ENCODE assay signal across 8 cellular contexts in the genomic region with DNA sequence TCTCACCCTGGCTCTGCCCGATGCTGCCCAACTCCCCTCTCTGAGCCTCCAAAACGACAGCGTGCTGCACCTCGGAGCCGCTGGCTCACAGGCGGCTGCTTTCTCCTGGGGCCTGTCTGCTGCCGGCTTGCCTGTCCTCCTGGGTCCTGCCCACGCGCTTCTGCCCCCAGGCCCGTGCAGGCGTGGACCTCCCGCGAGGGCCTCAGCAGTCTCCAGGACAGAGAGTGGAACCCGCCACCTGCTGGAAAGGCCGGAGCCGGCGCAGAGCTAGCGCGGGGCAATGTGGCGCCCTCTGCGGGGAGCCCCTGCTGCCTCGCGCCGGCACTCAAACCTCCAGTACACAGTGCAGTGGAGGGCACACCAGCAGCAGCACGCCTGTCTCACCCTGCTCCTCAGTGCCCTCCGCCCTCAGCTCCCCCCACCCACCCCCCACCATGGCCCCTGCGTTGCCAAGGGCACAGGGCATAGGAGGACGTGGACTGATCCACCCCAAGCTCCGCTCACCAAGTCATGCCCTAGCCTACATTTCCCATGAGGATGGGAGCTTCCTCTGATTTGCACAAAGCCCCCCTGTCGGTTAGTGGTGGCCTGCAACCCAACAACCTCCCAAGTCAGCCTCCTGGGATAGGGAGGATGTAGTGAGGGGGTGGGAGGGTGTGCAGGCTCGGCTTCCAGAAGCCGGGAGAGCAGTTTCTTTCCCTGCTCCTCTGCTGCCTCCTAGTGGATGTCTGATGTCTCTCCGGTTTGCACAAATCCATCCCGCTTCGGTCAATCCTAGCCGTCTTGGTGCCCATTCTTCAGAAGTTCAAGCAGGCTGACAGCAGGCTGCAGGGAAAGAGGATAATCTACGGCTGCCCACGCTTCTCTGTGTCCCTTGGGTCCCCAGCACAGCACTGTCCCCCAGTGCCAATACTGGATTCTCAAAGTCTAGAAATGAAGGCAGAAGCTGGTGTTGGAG. TPM values are rescaled to one million over a fixed set of nuclear protein-coding genes. Genes with fewer than 3 reads are reported as not detected.
DNase-seq lines count a peak whose midpoint lies in the region; ATAC-seq and TF ChIP-seq lines count a peak whose summit lies in the region.

No MANE protein-coding gene starts in this region.

- H2AK5ac ChIP-seq in trophoblast cell (ENCODE audit: low read length) = no peak overlapping the region

- H3K4me2 ChIP-seq in SU-DHL-6 (ENCODE audit: low read depth, low read length, poor library complexity, severe bottlenecking) = peak overlapping the region; percentile 38
- H3K4me2 ChIP-seq in trophoblast cell (ENCODE audit: low read length) = peak overlapping the region; percentile 42

- H3K4me1 ChIP-seq in ACC112 (ENCODE audit: control insufficient read depth, insufficient read depth, low read length, unreplicated experiment) (peaks cover 14% of the 10 kb centered on the region), trophoblast cell (ENCODE audit: control insufficient read depth in 1 of 2, insufficient read depth in 2 of 2, low read length in 2 of 2) (peaks cover 10 to 20% of the 10 kb centered on the region in 2 experiments)

- H3K4me3 ChIP-seq in ACC112 (ENCODE audit: low read depth, low read length) (peak overlapping the region; percentile 38; the same call in 1 of the 2 replicates), SU-DHL-6 (ENCODE audit: insufficient read depth, low read length, poor library complexity, severe bottlenecking) (no peak overlapping the region), trophoblast cell (ENCODE audit: low read depth, low read length) (no peak overlapping the region)

- H2AFZ ChIP-seq in ACC112 (ENCODE audit: low read length, unreplicated experiment) (peak overlapping the region; percentile 47), SU-DHL-6 (ENCODE audit: low read depth, low read length, severe bottlenecking) (peak overlapping the region; percentile 58), trophoblast cell (ENCODE audit: insufficient read depth, low read length, poor library complexity) (peak overlapping the region; percentile 63)

- no peaks in the 10 kb centered on the region for H3F3A ChIP-seq in SU-DHL-6 (ENCODE audit: insufficient read depth)

- no peaks in the 10 kb centered on the region for H4K20me1 ChIP-seq in SU-DHL-6 (ENCODE audit: low read depth, low read length)

- H3K4me1 Mint-ChIP-seq in activated naive CD8-positive, alpha-beta T cell treated with anti-CD3 and anti-CD28 coated beads for 36 hours = peaks cover 7% of the 10 kb centered on the region
- H3K4me1 Mint-ChIP-seq in type B pancreatic cell (ENCODE audit: unreplicated experiment) = peaks cover 32% of the 10 kb centered on the region

- peaks cover 9% of the 10 kb centered on the region for H3K27me3 Mint-ChIP-seq in activated naive CD8-positive, alpha-beta T cell treated with anti-CD3 and anti-CD28 coated beads for 36 hours
- peaks cover 10% of the 10 kb centered on the region for H3K27me3 Mint-ChIP-seq in type B pancreatic cell

- peak overlapping the region; percentile 15 for H4K8ac ChIP-seq in trophoblast cell (ENCODE audit: low read depth, low read length)

- H3K4me3 Mint-ChIP-seq in activated naive CD8-positive, alpha-beta T cell treated with anti-CD3 and anti-CD28 coated beads for 36 hours = peak overlapping the region; percentile 63
- peak overlapping the region; percentile 84 for H3K4me3 Mint-ChIP-seq in type B pancreatic cell

- H3K4ac ChIP-seq in trophoblast cell (ENCODE audit: low read depth, low read length) = no peak overlapping the region

- no peaks in the 10 kb centered on the region for H3K9me3 Mint-ChIP-seq in activated naive CD8-positive, alpha-beta T cell treated with anti-CD3 and anti-CD28 coated beads for 36 hours
- H3K9me3 Mint-ChIP-seq in type B pancreatic cell = no peaks in the 10 kb centered on the region

- H3K27me3 ChIP-seq in ACC112 (ENCODE audit: insufficient read depth, low read length) (no peaks in the 10 kb centered on the region), SU-DHL-6 (ENCODE audit: low read length) (no peaks in the 10 kb centered on the region), trophoblast cell (ENCODE audit: insufficient read depth, low read length) (no peaks in the 10 kb centered on the region)

- intact Hi-C loops in head of caudate nucleus (cut with DNase I) = no loop called here

- peak overlapping the region; percentile 53; the same call in 1 of the 2 replicates for H3K27ac ChIP-seq in ACC112 (ENCODE audit: low read depth, low read length)
- H3K27ac ChIP-seq in SU-DHL-6 (ENCODE audit: low read depth, low read length) = no peak overlapping the region
- no peak overlapping the region for H3K27ac ChIP-seq in trophoblast cell (ENCODE audit: low read depth, low read length)

- TF ChIP-seq CTCF in SU-DHL-6 (IDR thresholded peaks at IDR 0.05; ENCODE audit: insufficient read depth, low read length, poor library complexity, severe bottlenecking) (peak; percentile 52), type B pancreatic cell (conservative IDR thresholded peaks at IDR 0.05) (peak; percentile 81)

- no peak overlapping the region for H3K23ac ChIP-seq in trophoblast cell (ENCODE audit: low read length)

- H3K9me3 ChIP-seq in SU-DHL-6 (ENCODE audit: insufficient read depth, low read length) (no peaks in the 10 kb centered on the region), trophoblast cell (ENCODE audit: insufficient read depth, low read depth, low read length) (no peaks in the 10 kb centered on the region)

- no peak overlapping the region for H3K27ac Mint-ChIP-seq in activated naive CD8-positive, alpha-beta T cell treated with anti-CD3 and anti-CD28 coated beads for 36 hours
- peak overlapping the region; percentile 87 for H3K27ac Mint-ChIP-seq in type B pancreatic cell

- H4K91ac ChIP-seq in trophoblast cell (ENCODE audit: low read depth, low read length) = peak overlapping the region; percentile 12

- no peak overlapping the region for H2BK120ac ChIP-seq in trophoblast cell (ENCODE audit: insufficient read depth, low read length, poor library complexity)

- H2BK12ac ChIP-seq in trophoblast cell (ENCODE audit: low read length) = peak overlapping the region; percentile 27

- peak; percentile 87 to 96 (median 89) for DNase-seq in NCI-H1417 (lab: John Stamatoyannopoulos, UW)
- peak; percentile 79 for DNase-seq in activated naive CD8-positive, alpha-beta T cell treated with anti-CD3 and anti-CD28 coated beads for 36 hours
- peak; percentile 59 to 93 (median 82) for DNase-seq in head of caudate nucleus
- DNase-seq in trophoblast cell = peak; percentile 84 to 94
- peak; percentile 85 for DNase-seq in type B pancreatic cell (ENCODE audit: extremely low spot score, unreplicated experiment)

- no CpG with 5 or more reads among the region's 38 CpGs for WGBS in trophoblast cell (ENCODE audit: extremely low coverage, insufficient coverage, insufficient read length)

- H2BK5ac ChIP-seq in trophoblast cell (ENCODE audit: low read depth, low read length, poor library complexity) = no peak overlapping the region

- peaks cover 9% of the 10 kb centered on the region for H3K79me1 ChIP-seq in trophoblast cell (ENCODE audit: low read length)

- H3K79me2 ChIP-seq in ACC112 (ENCODE audit: control insufficient read depth, insufficient read depth, low read length, unreplicated experiment) = no peaks in the 10 kb centered on the region
- H3K79me2 ChIP-seq in SU-DHL-6 (ENCODE audit: insufficient read depth, low read length) = no peaks in the 10 kb centered on the region
- H3K79me2 ChIP-seq in trophoblast cell (ENCODE audit: control insufficient read depth, insufficient read depth, low read length, poor library complexity) = no peaks in the 10 kb centered on the region

- no peaks in the 10 kb centered on the region for H3K9me2 ChIP-seq in SU-DHL-6 (replicated peaks; ENCODE audit: insufficient read depth, low read length)

- H3K9ac ChIP-seq in SU-DHL-6 (ENCODE audit: low read length) = no peak overlapping the region
- H3K9ac ChIP-seq in trophoblast cell (ENCODE audit: low read length) = no peak overlapping the region

- H3K18ac ChIP-seq in trophoblast cell (ENCODE audit: low read length) = peak overlapping the region; percentile 23

- no peak overlapping the region for H4K12ac ChIP-seq in trophoblast cell (ENCODE audit: low read depth, low read length)

- peak; percentile 42 for ATAC-seq in GM19324 (IDR thresholded peaks at IDR 0.05; ENCODE audit: low FRiP score, unreplicated experiment)

- no peaks in the 10 kb centered on the region for H3K36me3 Mint-ChIP-seq in activated naive CD8-positive, alpha-beta T cell treated with anti-CD3 and anti-CD28 coated beads for 36 hours
- H3K36me3 Mint-ChIP-seq in type B pancreatic cell = no peaks in the 10 kb centered on the region

- H3K14ac ChIP-seq in trophoblast cell (ENCODE audit: low read length) = peak overlapping the region; percentile 46

- H3K36me3 ChIP-seq in ACC112 (ENCODE audit: insufficient read depth, low read length) (no peaks in the 10 kb centered on the region), SU-DHL-6 (ENCODE audit: low read length) (no peaks in the 10 kb centered on the region), trophoblast cell (ENCODE audit: control insufficient read depth in 1 of 2, insufficient read depth in 2 of 2, low read length in 2 of 2) (no peaks in the 10 kb centered on the region)

RNA-seq across cellular contexts. Expression of a gene that starts 25.2 kb away (rescaled TPM):
- under 1 TPM; 0.48 to 0.62 TPM for total RNA-seq in activated naive CD8-positive, alpha-beta T cell treated with anti-CD3 and anti-CD28 coated beads for 36 hours
- polyA plus RNA-seq in trophoblast cell (2013) = 5,322 and 5,443 TPM in 2 replicates
- 768 and 2,227 TPM in 2 replicates for total RNA-seq in type B pancreatic cell (ENCODE audit: low replicate concordance)

RNA-seq across cellular contexts. Expression of a gene that starts 30.9 kb away (rescaled TPM):
- total RNA-seq in activated naive CD8-positive, alpha-beta T cell treated with anti-CD3 and anti-CD28 coated beads for 36 hours = not detected
- 0.10 TPM in 1 of 2 replicates, not detected in the other for polyA plus RNA-seq in trophoblast cell (2013)
- 14.7 and 29.1 TPM in 2 replicates for total RNA-seq in type B pancreatic cell (ENCODE audit: low replicate concordance)

RNA-seq across cellular contexts. Expression of a gene that starts 45.6 kb away (rescaled TPM):
- total RNA-seq in activated naive CD8-positive, alpha-beta T cell treated with anti-CD3 and anti-CD28 coated beads for 36 hours = under 1 TPM; 0.95 to 0.96 TPM
- polyA plus RNA-seq in trophoblast cell (2013) = not detected in 2 replicates
- total RNA-seq in type B pancreatic cell (ENCODE audit: low replicate concordance) = not detected in 2 replicates

Comparison
In these comparisons a context has a peak if more than half of its experiments do, and no peak if none do; other contexts are left out.
1. RNA of a gene that starts 25.2 kb away (total RNA-seq): 768 to 2,227 TPM in type B pancreatic cell; 0.48 to 0.62 TPM in activated naive CD8-positive, alpha-beta T cell treated with anti-CD3 and anti-CD28 coated beads for 36 hours; every median in the first group is over 100 times any median in the second.
2. RNA of a gene that starts 30.9 kb away (total RNA-seq): 14.7 to 29.1 TPM in type B pancreatic cell; not detected in activated naive CD8-positive, alpha-beta T cell treated with anti-CD3 and anti-CD28 coated beads for 36 hours; every median in the first group is over 10 times any median in the second.
3. Peak in every context shown above with its lines, with median percentiles within 50 percentile points of each other: H2AFZ ChIP-seq and DNase-seq.